ENCODE assay signal across 19 cellular contexts in the genomic region with DNA sequence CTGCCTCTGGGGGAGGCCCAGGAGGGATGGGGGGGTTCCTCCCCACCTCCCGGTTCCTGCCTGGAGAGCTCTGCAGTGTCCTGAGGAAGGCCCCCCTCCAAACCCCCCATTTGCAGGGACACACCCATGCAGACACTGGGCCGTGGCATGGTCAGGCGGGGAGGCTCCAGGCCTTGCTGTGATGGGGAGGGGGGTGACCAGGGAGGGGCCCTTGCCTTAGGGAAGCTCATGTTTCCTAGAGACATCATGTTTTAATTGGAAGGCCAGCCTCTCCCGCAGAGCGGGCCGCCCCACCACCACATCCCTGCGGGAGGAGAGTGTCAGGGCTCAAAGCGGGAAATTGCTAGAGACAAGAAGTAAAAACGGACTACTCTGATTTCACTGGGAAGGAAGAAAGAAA. TPM values are rescaled to one million over a fixed set of nuclear protein-coding genes. Genes with fewer than 3 reads are reported as not detected.
DNase-seq lines count a peak whose midpoint lies in the region; ATAC-seq and TF ChIP-seq lines count a peak whose summit lies in the region.
"Had no signal": no experiment of that assay in that cellular context is flagged by ENCODE, and none has a peak within 500 bp of the region (broad histone marks: within the 10 kb centered on the region; RNA-seq: fewer than 3 reads in every experiment).

No MANE protein-coding gene starts in this region.

- ATAC-seq in left cardiac atrium (peak; percentile 9 to 39), Right ventricle myocardium inferior (no peak), upper lobe of right lung (no peak)
- ATAC-seq: stimulated activated naive CD8-positive, alpha-beta T cell treated with anti-CD3 and anti-CD28 coated beads, Interleukin-15, Interleukin-2, amounts not matched to agents 100 U/mL and 50 U/mL, for 24 hours had no signal

- no peaks in the 10 kb centered on the region for H3K27me3 ChIP-seq in endodermal cell (ENCODE audit: control insufficient read depth, insufficient read depth, low read length, poor library complexity, severe bottlenecking)
- no peaks in the 10 kb centered on the region for H3K27me3 ChIP-seq in neural progenitor cell
- H3K27me3 ChIP-seq in upper lobe of right lung = peaks cover 22% of the 10 kb centered on the region
- H3K27me3 ChIP-seq: Peyer's patch had no signal

- H3K4me2 ChIP-seq in neural progenitor cell = peak overlapping the region; percentile 18

- H3K36me3 Mint-ChIP-seq in endodermal cell (ENCODE audit: low read depth) (no peaks in the 10 kb centered on the region), neural progenitor cell (no peaks in the 10 kb centered on the region)
- H3K36me3 Mint-ChIP-seq: CD8-positive, alpha-beta memory T cell had no signal

- intact Hi-C loops in left cardiac atrium (cut with DNase I) (no loop called here), Right ventricle myocardium inferior (cut with DNase I) (no loop called here), upper lobe of right lung (cut with DNase I) (no loop called here)

- H3K9me3 ChIP-seq in endodermal cell (ENCODE audit: control insufficient read depth, low read length) (no peaks in the 10 kb centered on the region), neural progenitor cell (ENCODE audit: low read depth) (no peaks in the 10 kb centered on the region), upper lobe of right lung (no peaks in the 10 kb centered on the region)
- H3K9me3 ChIP-seq: Peyer's patch had no signal

- H3F3A ChIP-seq in neural progenitor cell (ENCODE audit: low read depth) = no peaks in the 10 kb centered on the region

- TF ChIP-seq CTCF in endodermal cell (conservative IDR thresholded peaks at IDR 0.05) = no peak
- TF ChIP-seq CTCF in neural progenitor cell (IDR thresholded peaks at IDR 0.05) = no peak
- no peak for TF ChIP-seq CTCF in upper lobe of right lung (IDR thresholded peaks at IDR 0.05)

- H3K4me1 Mint-ChIP-seq in endodermal cell = no peaks in the 10 kb centered on the region
- peaks cover 23% of the 10 kb centered on the region for H3K4me1 Mint-ChIP-seq in neural progenitor cell
- H3K4me1 Mint-ChIP-seq: activated B cell treated with CpG ODN at 0.5 μM for 24 hours; CD8-positive, alpha-beta memory T cell had no signal

- H3K9me3 Mint-ChIP-seq in endodermal cell (no peaks in the 10 kb centered on the region), neural progenitor cell (no peaks in the 10 kb centered on the region)
- H3K9me3 Mint-ChIP-seq: activated B cell treated with CpG ODN at 0.5 μM for 24 hours; activated T-helper 1 cell treated with anti-CD3 and anti-CD28 coated beads, Interleukin-12 subunit alpha, Interleukin-12 subunit beta, Interleukin-2, Interleukin-4 antibody, amounts not matched to agents 30 ng/mL and 10 ng/mL and 1 ng/mL, durations not matched to agents 14 hours and 24 hours and 36 hours; CD8-positive, alpha-beta memory T cell had no signal

- H4K20me1 ChIP-seq in neural progenitor cell (ENCODE audit: low read depth) = no peaks in the 10 kb centered on the region

- H3K79me2 ChIP-seq in neural progenitor cell (ENCODE audit: low read depth) = no peaks in the 10 kb centered on the region

- H3K4me3 Mint-ChIP-seq in endodermal cell (no peak overlapping the region), neural progenitor cell (no peak overlapping the region)
- H3K4me3 Mint-ChIP-seq: activated B cell treated with CpG ODN at 0.5 μM for 24 hours; activated T-helper 1 cell treated with anti-CD3 and anti-CD28 coated beads, Interleukin-12 subunit alpha, Interleukin-12 subunit beta, Interleukin-2, Interleukin-4 antibody, amounts not matched to agents 30 ng/mL and 10 ng/mL and 1 ng/mL, durations not matched to agents 14 hours and 24 hours and 36 hours; CD8-positive, alpha-beta memory T cell had no signal

- no peak overlapping the region for H2AFZ ChIP-seq in neural progenitor cell (replicated peaks)

- H3K27ac Mint-ChIP-seq in endodermal cell = no peak overlapping the region
- peak overlapping the region; percentile 98 for H3K27ac Mint-ChIP-seq in neural progenitor cell
- H3K27ac Mint-ChIP-seq: activated B cell treated with CpG ODN at 0.5 μM for 24 hours; activated T-helper 1 cell treated with anti-CD3 and anti-CD28 coated beads, Interleukin-12 subunit alpha, Interleukin-12 subunit beta, Interleukin-2, Interleukin-4 antibody, amounts not matched to agents 30 ng/mL and 10 ng/mL and 1 ng/mL, durations not matched to agents 14 hours and 24 hours and 36 hours; CD8-positive, alpha-beta memory T cell had no signal

- DNase-seq in left cardiac atrium (no peak), Right ventricle myocardium inferior (ENCODE audit: missing footprints) (no peak), endodermal cell (peak; percentile 54), neural progenitor cell (ENCODE audit: low spot score) (peak; percentile 46), cortex of kidney (lab: John Stamatoyannopoulos, UW) (no peak), NCI-H128 (lab: John Stamatoyannopoulos, UW; ENCODE audit: unreplicated experiment) (no peak), upper lobe of right lung (no peak), NCI-H1092 treated with DMSO at 0.1 percent for 48 hours (lab: John Stamatoyannopoulos, UW) (no peak)
- DNase-seq: ACHN; activated B cell treated with CpG ODN at 0.5 μM for 24 hours; CD8-positive, alpha-beta memory T cell; cerebellar nuclear complex; kidney; MM.1S; NCI-H2081; Peyer's patch; stimulated activated naive CD8-positive, alpha-beta T cell treated with anti-CD3 and anti-CD28 coated beads, Interleukin-15, Interleukin-2, amounts not matched to agents 100 U/mL and 50 U/mL, for 24 hours had no signal

- WGBS in endodermal cell (ENCODE audit: insufficient coverage in 1 of 2, insufficient read length in 1 of 2), 2 experiments = 40 to 75% methylated on average over 2 to 8 of the region's 9 CpGs

- no peaks in the 10 kb centered on the region for H3K36me3 ChIP-seq in endodermal cell (ENCODE audit: control insufficient read depth, insufficient read depth, low read length)
- H3K36me3 ChIP-seq in neural progenitor cell = no peaks in the 10 kb centered on the region
- no peaks in the 10 kb centered on the region for H3K36me3 ChIP-seq in upper lobe of right lung
- H3K36me3 ChIP-seq: Peyer's patch had no signal

- H3K9ac ChIP-seq in endodermal cell (ENCODE audit: extremely low read depth, low read length, poor library complexity, severe bottlenecking) (no peak overlapping the region), neural progenitor cell (no peak overlapping the region)

- H3K4me3 ChIP-seq in endodermal cell (ENCODE audit: low read length) = no peak overlapping the region
- H3K4me3 ChIP-seq in neural progenitor cell = no peak overlapping the region
- H3K4me3 ChIP-seq in upper lobe of right lung = no peak overlapping the region
- H3K4me3 ChIP-seq: Peyer's patch had no signal

- H3K27me3 Mint-ChIP-seq in endodermal cell (ENCODE audit: insufficient read depth) (peaks cover 4% of the 10 kb centered on the region), neural progenitor cell (ENCODE audit: insufficient read depth, low read depth) (peaks cover 18% of the 10 kb centered on the region)

- no peaks in the 10 kb centered on the region for H3K4me1 ChIP-seq in endodermal cell (ENCODE audit: control insufficient read depth, insufficient read depth, low read length)
- peaks cover 7% of the 10 kb centered on the region for H3K4me1 ChIP-seq in neural progenitor cell
- no peaks in the 10 kb centered on the region for H3K4me1 ChIP-seq in upper lobe of right lung
- H3K4me1 ChIP-seq: Peyer's patch had no signal

- H3K27ac ChIP-seq in endodermal cell (ENCODE audit: low read depth, low read length) (peak overlapping the region; percentile 29), neural progenitor cell (no peak overlapping the region), upper lobe of right lung (no peak overlapping the region)
- H3K27ac ChIP-seq: Peyer's patch had no signal

RNA-seq across cellular contexts. Expression of a gene that starts 12.0 kb away (rescaled TPM):
- total RNA-seq in left cardiac atrium (1 to 10 TPM; 1.8 to 5.3 TPM), Right ventricle myocardium inferior (0.54 TPM), endodermal cell (1 to 10 TPM; 1.0 to 3.8 TPM), neural progenitor cell (ENCODE audit: low replicate concordance) (1.5 and 5.2 TPM in 2 replicates), upper lobe of right lung (1.1 TPM)
- polyA plus RNA-seq in endodermal cell (2013, experiment 1 of 2) = 5.4 TPM
- 6.0 TPM for polyA plus RNA-seq in endodermal cell (2013, experiment 2 of 2)
- total RNA-seq: activated B cell treated with CpG ODN at 0.5 μM for 24 hours, HepG2 had no signal
- polyA plus RNA-seq: CD8-positive, alpha-beta memory T cell had no signal

RNA-seq across cellular contexts. Expression of a gene that starts 35.5 kb away (rescaled TPM):
- total RNA-seq in left cardiac atrium (10 to 100 TPM in 1 of 2 donors, 1 to 10 TPM in 1; 8.3 to 11.6 TPM), Right ventricle myocardium inferior (9.3 TPM), endodermal cell (10 to 100 TPM; 19.8 to 20.2 TPM), neural progenitor cell (ENCODE audit: low replicate concordance) (9.2 and 21.1 TPM in 2 replicates), upper lobe of right lung (16.7 TPM)
- 17.7 TPM for polyA plus RNA-seq in endodermal cell (2013, experiment 1 of 2)
- 14.9 TPM for polyA plus RNA-seq in endodermal cell (2013, experiment 2 of 2)

RNA-seq across cellular contexts. Expression of a gene that starts 51.5 kb away (rescaled TPM):
- total RNA-seq in left cardiac atrium (10 to 100 TPM; 43.4 to 53.8 TPM), Right ventricle myocardium inferior (72.1 TPM), endodermal cell (10 to 100 TPM; 39.6 to 49.1 TPM), neural progenitor cell (ENCODE audit: low replicate concordance) (22.2 and 29.8 TPM in 2 replicates), upper lobe of right lung (25.6 TPM)
- polyA plus RNA-seq in endodermal cell (2013, experiment 1 of 2) = 40.4 TPM
- 40.9 TPM for polyA plus RNA-seq in endodermal cell (2013, experiment 2 of 2)

RNA-seq across cellular contexts. Expression of a gene that starts 56.6 kb away (rescaled TPM):
- not detected for total RNA-seq in left cardiac atrium
- total RNA-seq in Right ventricle myocardium inferior = not detected
- total RNA-seq in endodermal cell = not detected
- polyA plus RNA-seq in endodermal cell (2013, experiment 1 of 2) = not detected
- polyA plus RNA-seq in endodermal cell (2013, experiment 2 of 2) = not detected
- not detected in 2 replicates for total RNA-seq in neural progenitor cell (ENCODE audit: low replicate concordance)
- total RNA-seq in upper lobe of right lung = not detected
- total RNA-seq: activated B cell treated with CpG ODN at 0.5 μM for 24 hours; activated T-helper 1 cell treated with anti-CD3 and anti-CD28 coated beads, Interleukin-12 subunit alpha, Interleukin-12 subunit beta, Interleukin-2, Interleukin-4 antibody, amounts not matched to agents 30 ng/mL and 10 ng/mL and 1 ng/mL, durations not matched to agents 14 hours and 24 hours and 36 hours; CD8-positive, alpha-beta memory T cell; HepG2; Peyer's patch had no signal
- polyA plus RNA-seq: CD8-positive, alpha-beta memory T cell; HepG2 had no signal

Comparison
In these comparisons a context has a peak if more than half of its experiments do, and no peak if none do; other contexts are left out.
1. ATAC-seq: peak in left cardiac atrium (2 of 2); none in Right ventricle myocardium inferior (single experiment) and upper lobe of right lung (single experiment).
2. DNase-seq: peak in endodermal cell (single experiment) and neural progenitor cell (single experiment); none in left cardiac atrium (single experiment), Right ventricle myocardium inferior (single experiment), cortex of kidney (single experiment), NCI-H128 (single experiment), upper lobe of right lung (single experiment) and NCI-H1092 treated with DMSO at 0.1 percent for 48 hours (single experiment).